8 cellular contexts compared by ENCODE assay signal in genomic region chr7:5643280-5643679, GRCh38. TPM values are rescaled to one million over a fixed set of nuclear protein-coding genes. Genes with fewer than 3 reads are reported as not detected.
DNase-seq lines count a peak whose midpoint lies in the region; ATAC-seq and TF ChIP-seq lines count a peak whose summit lies in the region.

No MANE protein-coding gene starts in this region.

- H3K4me3 ChIP-seq in left ventricle myocardium inferior = no peak overlapping the region

- peaks cover 34% of the 10 kb centered on the region for H3K4me1 Mint-ChIP-seq in activated CD4-positive, alpha-beta T cell treated with anti-CD3 and anti-CD28 coated beads, Interleukin-2, amount 10 ng/mL, durations not matched to agents 24 days and 14 days

- H3K27ac ChIP-seq in left ventricle myocardium inferior (replicated peaks) = peak overlapping the region; percentile 58

- peak overlapping the region; percentile 71 for H3K27ac Mint-ChIP-seq in activated CD4-positive, alpha-beta T cell treated with anti-CD3 and anti-CD28 coated beads, Interleukin-2, amount 10 ng/mL, durations not matched to agents 24 days and 14 days

- no peaks in the 10 kb centered on the region for H3K9me3 Mint-ChIP-seq in activated CD4-positive, alpha-beta T cell treated with anti-CD3 and anti-CD28 coated beads, Interleukin-2, amount 10 ng/mL, durations not matched to agents 24 days and 14 days

- intact Hi-C loops in activated CD4-positive, alpha-beta T cell treated with anti-CD3 and anti-CD28 coated beads, Interleukin-2, amount 10 ng/mL, durations not matched to agents 24 days and 14 days (cut with micrococcal nuclease) = loop anchor here (5.0 kb wide), 1 partner anchor 44 kb away; no protein-coding TSS in a partner anchor
- intact Hi-C loops in left ventricle myocardium inferior (cut with micrococcal nuclease) = no loop called here

- no peaks in the 10 kb centered on the region for H3K27me3 ChIP-seq in left ventricle myocardium inferior (ENCODE audit: low read depth)

- DNase-seq in activated CD4-positive, alpha-beta T cell treated with anti-CD3 and anti-CD28 coated beads, Interleukin-2, amount 10 ng/mL, durations not matched to agents 24 days and 14 days = peak; percentile 84
- no peak for DNase-seq in activated CD4-positive, alpha-beta T cell treated with anti-CD3 and anti-CD28 coated beads, Interleukin-2, amount 50 U/mL, for 1 hour
- DNase-seq in activated T-cell treated with anti-CD3 and anti-CD28 coated beads, Interleukin-2, amount 50 U/mL, for 48 hours = peak; percentile 34 to 36
- DNase-seq in left ventricle myocardium inferior (peak; percentile 47), iPS-NIHi11 (ENCODE audit: low spot score) (no peak), NCI-H1048 (lab: John Stamatoyannopoulos, UW) (no peak)
- peak; percentile 34 for DNase-seq in stimulated activated CD8-positive, alpha-beta memory T cell treated with anti-CD3 and anti-CD28 coated beads, Interleukin-4, amount 100 ng/mL, for 48 hours

- peak overlapping the region; percentile 46 for H3K4me3 Mint-ChIP-seq in activated CD4-positive, alpha-beta T cell treated with anti-CD3 and anti-CD28 coated beads, Interleukin-2, amount 10 ng/mL, durations not matched to agents 24 days and 14 days

- H3K27me3 Mint-ChIP-seq in activated CD4-positive, alpha-beta T cell treated with anti-CD3 and anti-CD28 coated beads, Interleukin-2, amount 10 ng/mL, durations not matched to agents 24 days and 14 days = no peaks in the 10 kb centered on the region

- H3K36me3 Mint-ChIP-seq in activated CD4-positive, alpha-beta T cell treated with anti-CD3 and anti-CD28 coated beads, Interleukin-2, amount 10 ng/mL, durations not matched to agents 24 days and 14 days (ENCODE audit: low read depth) = peaks cover 49% of the 10 kb centered on the region

- no peaks in the 10 kb centered on the region for H3K9me3 ChIP-seq in left ventricle myocardium inferior (replicated peaks)

- peaks cover 62% of the 10 kb centered on the region for H3K36me3 ChIP-seq in left ventricle myocardium inferior

- ATAC-seq in HG02840 (IDR thresholded peaks at IDR 0.05; ENCODE audit: low FRiP score, unreplicated experiment) = no peak

- peaks cover 17% of the 10 kb centered on the region for H3K4me1 ChIP-seq in left ventricle myocardium inferior

- TF ChIP-seq CTCF in left ventricle myocardium inferior (IDR thresholded peaks at IDR 0.05; ENCODE audit: borderline replicate concordance) = no peak

RNA-seq across cellular contexts. Expression of gene FSCN1, which starts 50.7 kb away (rescaled TPM):
- total RNA-seq in activated CD4-positive, alpha-beta T cell treated with anti-CD3 and anti-CD28 coated beads, Interleukin-2, amount 10 ng/mL, durations not matched to agents 24 days and 14 days = 39.3 and 41.2 TPM in 2 replicates
- 13.4 TPM for total RNA-seq in left ventricle myocardium inferior

Comparison
In these comparisons a context has a peak if more than half of its experiments do, and no peak if none do; other contexts are left out.
1. DNase-seq: peak in activated CD4-positive, alpha-beta T cell treated with anti-CD3 and anti-CD28 coated beads, Interleukin-2, amount 10 ng/mL, durations not matched to agents 24 days and 14 days (single experiment), activated T-cell treated with anti-CD3 and anti-CD28 coated beads, Interleukin-2, amount 50 U/mL, for 48 hours (2 of 2), left ventricle myocardium inferior (single experiment) and stimulated activated CD8-positive, alpha-beta memory T cell treated with anti-CD3 and anti-CD28 coated beads, Interleukin-4, amount 100 ng/mL, for 48 hours (single experiment); none in activated CD4-positive, alpha-beta T cell treated with anti-CD3 and anti-CD28 coated beads, Interleukin-2, amount 50 U/mL, for 1 hour (single experiment), iPS-NIHi11 (single experiment) and NCI-H1048 (single experiment).